ENCODE assay signal across 11 cellular contexts in the genomic region with DNA sequence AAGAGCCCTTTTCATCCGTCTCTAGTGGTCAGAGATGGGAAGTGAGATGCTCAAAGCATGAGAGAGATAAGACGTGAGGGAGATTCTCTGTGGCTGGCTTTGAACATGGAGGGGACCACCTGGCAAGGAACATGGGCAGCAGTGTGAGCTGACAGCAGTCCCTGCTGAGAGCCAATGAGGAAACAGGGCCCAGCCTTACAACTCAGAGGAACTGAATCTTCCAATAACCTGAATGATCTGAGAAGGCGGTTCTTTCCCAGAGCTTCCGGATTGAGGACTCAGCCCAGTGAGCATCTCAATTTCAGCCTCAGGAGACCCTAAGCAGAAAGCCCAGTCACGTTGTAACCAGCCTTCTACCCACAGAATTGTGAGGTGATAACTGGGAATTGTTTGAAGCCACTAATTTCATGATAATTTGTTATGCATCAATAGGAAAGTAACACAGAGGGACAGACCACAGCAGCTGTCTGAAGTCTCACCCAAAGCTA. TPM values are rescaled to one million over a fixed set of nuclear protein-coding genes. Genes with fewer than 3 reads are reported as not detected.
DNase-seq lines count a peak whose midpoint lies in the region; ATAC-seq and TF ChIP-seq lines count a peak whose summit lies in the region.
"Had no signal": no experiment of that assay in that cellular context is flagged by ENCODE, and none has a peak within 500 bp of the region (broad histone marks: within the 10 kb centered on the region; RNA-seq: fewer than 3 reads in every experiment).

No MANE protein-coding gene starts in this region.

- peak; percentile 35 for ATAC-seq in GM19463 (IDR thresholded peaks at IDR 0.05; ENCODE audit: unreplicated experiment)
- ATAC-seq in HG03378 (IDR thresholded peaks at IDR 0.05; ENCODE audit: unreplicated experiment), result peak; percentile 36
- ATAC-seq in central memory CD8-positive, alpha-beta T cell (replicated peaks; ENCODE audit: extremely low read depth, poor library complexity, severe bottlenecking), result no peak
- ATAC-seq in mucosa of descending colon, result no peak
- ATAC-seq: activated naive CD4-positive, alpha-beta T cell treated with anti-CD3 and anti-CD28 coated beads, Interleukin-2, amount 50 U/mL, for 72 hours; Panc1 had no signal

- TF ChIP-seq CTCF in GM13977 (IDR thresholded peaks at IDR 0.05; ENCODE audit: extremely low read depth, insufficient read depth, missing control alignments), result no peak
- TF ChIP-seq CTCF in mucosa of descending colon (IDR thresholded peaks at IDR 0.05), result no peak

- H3K27ac Mint-ChIP-seq in central memory CD8-positive, alpha-beta T cell (ENCODE audit: low read depth), result peak overlapping the region; percentile 77
- H3K27ac Mint-ChIP-seq: activated naive CD4-positive, alpha-beta T cell treated with anti-CD3 and anti-CD28 coated beads, Interleukin-2, amount 50 U/mL, for 72 hours had no signal

- in situ Hi-C loops in GM13977 (cut with MboI; ENCODE audit: low pct_unique_long_range_greater_than_20kb, low sequenced_read_pairs, unreplicated experiment), result no loop called here

- no peak overlapping the region for H3K4me3 Mint-ChIP-seq in central memory CD8-positive, alpha-beta T cell

- H3K27me3 Mint-ChIP-seq in central memory CD8-positive, alpha-beta T cell, result no peaks in the 10 kb centered on the region

- H3K36me3 ChIP-seq in mucosa of descending colon (ENCODE audit: low read depth), result no peaks in the 10 kb centered on the region

- intact Hi-C loops in mucosa of descending colon (cut with DNase I, micrococcal nuclease), result no loop called here
- intact Hi-C loops in posterior cingulate gyrus (cut with DNase I), result no loop called here

- no peaks in the 10 kb centered on the region for H3K9me3 Mint-ChIP-seq in central memory CD8-positive, alpha-beta T cell

- H3K9me3 ChIP-seq in mucosa of descending colon, result no peaks in the 10 kb centered on the region

- no peak overlapping the region for H3K4me3 ChIP-seq in mucosa of descending colon

- peak; percentile 30 for DNase-seq in GM13977 (ENCODE audit: low spot score)
- no peak for DNase-seq in central memory CD8-positive, alpha-beta T cell (ENCODE audit: low spot score in 2 of 2)
- no peak for DNase-seq in mucosa of descending colon
- DNase-seq in mesenteric fat pad (ENCODE audit: low spot score), result no peak
- DNase-seq in NCI-H446 treated with DMSO at 0.1 percent for 48 hours (lab: John Stamatoyannopoulos, UW), result no peak
- no peak for DNase-seq in posterior cingulate gyrus
- DNase-seq: stimulated activated naive CD4-positive, alpha-beta T cell had no signal

- H3K36me3 Mint-ChIP-seq in central memory CD8-positive, alpha-beta T cell (ENCODE audit: insufficient read depth), result peaks cover 13% of the 10 kb centered on the region

- no peaks in the 10 kb centered on the region for H3K4me1 ChIP-seq in mucosa of descending colon (ENCODE audit: low read depth)

- peaks cover 65% of the 10 kb centered on the region for H3K4me1 Mint-ChIP-seq in central memory CD8-positive, alpha-beta T cell

RNA-seq across cellular contexts. Expression of a gene that starts 33.9 kb away (rescaled TPM):
- total RNA-seq in mucosa of descending colon (10 to 100 TPM in 1 of 3 donors, 1 to 10 TPM in 2; 7.8 to 14.9 (median 8.8) TPM), mesenteric fat pad (22.0 TPM)

Comparison
In these comparisons a context has a peak if more than half of its experiments do, and no peak if none do; other contexts are left out.
1. ATAC-seq: peak in GM19463 (single experiment) and HG03378 (single experiment); none in central memory CD8-positive, alpha-beta T cell (single experiment) and mucosa of descending colon (single experiment).